Comparison of ENCODE assay signal across 7 cellular contexts in the genomic region with DNA sequence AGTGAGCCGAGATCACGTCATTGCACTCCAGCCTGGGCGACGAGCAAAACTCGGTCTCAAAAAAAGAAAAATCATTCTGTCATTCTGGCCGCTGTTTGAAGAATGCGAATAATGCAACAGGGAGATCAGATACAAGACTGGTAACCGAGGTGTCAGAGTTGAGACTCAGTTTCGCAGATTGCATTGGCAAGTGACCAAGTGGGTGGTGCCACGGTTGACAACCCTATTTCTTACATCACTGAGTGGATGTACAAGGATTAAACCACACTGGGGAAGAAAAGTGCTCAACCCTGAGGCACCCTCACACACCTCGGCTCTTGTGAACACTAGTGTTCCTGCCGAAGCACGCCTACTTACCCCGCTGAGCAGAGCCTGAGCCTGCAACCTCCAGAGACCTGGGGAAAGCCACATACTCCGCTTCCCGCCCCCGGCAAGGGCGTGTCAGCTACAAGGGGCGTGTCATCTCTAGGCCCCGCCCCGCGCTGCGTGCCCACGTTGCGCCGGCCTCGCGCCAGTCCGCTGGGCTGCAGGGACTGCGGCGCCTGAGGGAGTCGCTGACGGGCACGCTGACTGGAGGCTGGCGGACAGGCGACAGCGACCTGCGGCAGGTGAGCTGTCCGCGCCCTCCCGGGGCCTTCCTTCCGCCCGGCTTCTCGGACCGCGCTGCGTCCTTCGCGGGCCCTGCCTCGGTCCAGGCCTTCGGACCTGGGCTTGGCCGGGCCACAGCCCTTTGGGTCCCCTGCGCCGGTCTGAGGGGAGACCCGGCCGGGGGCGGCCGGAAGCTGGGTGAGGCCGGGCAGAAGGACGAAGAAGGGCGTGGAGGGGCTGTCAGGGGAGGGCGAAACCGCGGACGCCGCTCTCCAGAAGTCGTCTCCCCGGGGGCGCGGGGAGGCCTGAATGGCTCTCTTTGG. TPM values are rescaled to one million over a fixed set of nuclear protein-coding genes. Genes with fewer than 3 reads are reported as not detected.
DNase-seq lines count a peak whose midpoint lies in the region; ATAC-seq and TF ChIP-seq lines count a peak whose summit lies in the region.

A gene with protein sequence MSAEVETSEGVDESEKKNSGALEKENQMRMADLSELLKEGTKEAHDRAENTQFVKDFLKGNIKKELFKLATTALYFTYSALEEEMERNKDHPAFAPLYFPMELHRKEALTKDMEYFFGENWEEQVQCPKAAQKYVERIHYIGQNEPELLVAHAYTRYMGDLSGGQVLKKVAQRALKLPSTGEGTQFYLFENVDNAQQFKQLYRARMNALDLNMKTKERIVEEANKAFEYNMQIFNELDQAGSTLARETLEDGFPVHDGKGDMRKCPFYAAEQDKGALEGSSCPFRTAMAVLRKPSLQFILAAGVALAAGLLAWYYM (plus strand): TSS at position 519 of the 911 bp plus-strand sequence. CDS start 29,127 bp downstream, outside the sequence.

- ATAC-seq in GM18508 (IDR thresholded peaks at IDR 0.05; ENCODE audit: insufficient read depth, unreplicated experiment): peak; percentile 62
- peak; percentile 79 for ATAC-seq in HG02981 (IDR thresholded peaks at IDR 0.05; ENCODE audit: unreplicated experiment)
- peak; percentile 95 for ATAC-seq in sciatic nerve

- intact Hi-C loops in sciatic nerve (cut with DNase I): no loop called here

- peak within 1 kb of the TSS; percentile 86 for H3K4me3 ChIP-seq in astrocyte of the spinal cord (ENCODE audit: low read depth, low read length)

- peak; percentile 54 for TF ChIP-seq CTCF in astrocyte of the spinal cord (IDR thresholded peaks at IDR 0.05; ENCODE audit: low read depth, low read length)

- in situ Hi-C loops in astrocyte of the spinal cord (cut with HindIII; ENCODE audit: low sequenced_read_pairs): no loop called here

- peak; percentile 89 to 92 for DNase-seq in NCI-H2081 (lab: John Stamatoyannopoulos, UW)
- DNase-seq in T1000 (lab: John Stamatoyannopoulos, UW): peak; percentile 89
- DNase-seq in astrocyte of the spinal cord (ENCODE audit: low read depth, low spot score): peak; percentile 91
- DNase-seq in hypothalamus (lab: John Stamatoyannopoulos, UW): peak; percentile 28 to 96 (median 87)
- peak; percentile 95 for DNase-seq in sciatic nerve (ENCODE audit: low spot score)

RNA-seq across cellular contexts. Expression of the gene that starts here (rescaled TPM):
- total RNA-seq in sciatic nerve: 26.3 TPM

Comparison
In these comparisons a context has a peak if more than half of its experiments do, and no peak if none do; other contexts are left out.
1. Peak in every context shown above with its lines: DNase-seq, ATAC-seq and H3K4me3 ChIP-seq.